In genomic region chr12:105377077-105377476, GRCh38 we compare ENCODE assay signal across 3 cellular contexts.
TF ChIP-seq lines count a peak whose summit lies in the region.

No MANE protein-coding gene starts in this region.

TF ChIP-seq in A549, 52 proteins besides CTCF, POLR2A, EP300 and RAD21:
- TF ChIP-seq KDM1A (IDR thresholded peaks at IDR 0.05; ENCODE audit: low read depth) (no peak), HMGXB4 (CRISPR knock-in tag; IDR thresholded peaks at IDR 0.05; ENCODE audit: borderline replicate concordance) (no peak), CBX8 (IDR thresholded peaks at IDR 0.05) (no peak), EHMT2 (IDR thresholded peaks at IDR 0.05; ENCODE audit: low read depth) (no peak), GATA3 (IDR thresholded peaks at IDR 0.05; ENCODE audit: borderline replicate concordance) (no peak), FOSB (CRISPR knock-in tag; IDR thresholded peaks at IDR 0.05) (0 out of 2 replicates have a peak, but pooled peaks have one; percentile 60), HES2 (IDR thresholded peaks at IDR 0.05) (no peak)

TF ChIP-seq in K562, 482 proteins besides CTCF, POLR2A, EP300 and RAD21:
- TF ChIP-seq TFE3 (CRISPR knock-in tag; IDR thresholded peaks at IDR 0.05) (peak; percentile 54), FIP1L1 (IDR thresholded peaks at IDR 0.05; ENCODE audit: low read depth, low read length, poor library complexity, severe bottlenecking) (no peak)
TF ChIP-seq in K562: peak in this region for 1.

TF ChIP-seq in HEK293T, 16 proteins besides CTCF, POLR2A, EP300 and RAD21:
- TF ChIP-seq FOXM1 (IDR thresholded peaks at IDR 0.05; ENCODE audit: borderline replicate concordance) (no peak), ZNF384 (IDR thresholded peaks at IDR 0.05) (no peak), FOXK2 (IDR thresholded peaks at IDR 0.05) (no peak), LEF1 (IDR thresholded peaks at IDR 0.05; ENCODE audit: borderline replicate concordance) (no peak)
